Comparison of ENCODE assay signal across 1 cellular context in genomic region chr12:66169221-66170170, GRCh38.
TF ChIP-seq lines count a peak whose summit lies in the region.

Gene TMBIM4 (minus strand): TSS chr12:66169996. CDS start chr12:66169951, 45 bp downstream.

TF ChIP-seq in GM12878, 131 proteins besides CTCF, POLR2A, EP300 and RAD21 (continued from another document):
- TF ChIP-seq, protein P1, sequence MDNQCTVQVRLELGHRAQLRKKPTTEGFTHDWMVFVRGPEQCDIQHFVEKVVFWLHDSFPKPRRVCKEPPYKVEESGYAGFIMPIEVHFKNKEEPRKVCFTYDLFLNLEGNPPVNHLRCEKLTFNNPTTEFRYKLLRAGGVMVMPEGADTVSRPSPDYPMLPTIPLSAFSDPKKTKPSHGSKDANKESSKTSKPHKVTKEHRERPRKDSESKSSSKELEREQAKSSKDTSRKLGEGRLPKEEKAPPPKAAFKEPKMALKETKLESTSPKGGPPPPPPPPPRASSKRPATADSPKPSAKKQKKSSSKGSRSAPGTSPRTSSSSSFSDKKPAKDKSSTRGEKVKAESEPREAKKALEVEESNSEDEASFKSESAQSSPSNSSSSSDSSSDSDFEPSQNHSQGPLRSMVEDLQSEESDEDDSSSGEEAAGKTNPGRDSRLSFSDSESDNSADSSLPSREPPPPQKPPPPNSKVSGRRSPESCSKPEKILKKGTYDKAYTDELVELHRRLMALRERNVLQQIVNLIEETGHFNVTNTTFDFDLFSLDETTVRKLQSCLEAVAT (IDR thresholded peaks at IDR 0.05): peak; percentile 100
- TF ChIP-seq JUNB (IDR thresholded peaks at IDR 0.05) (0 out of 2 replicates have a peak, but pooled peaks have one; percentile 18), RELA (IDR thresholded peaks at IDR 0.05; ENCODE audit: borderline replicate concordance, partially characterized antibody) (peak; percentile 66), SMARCA5 (IDR thresholded peaks at IDR 0.05) (peak; percentile 74), GABPA (IDR thresholded peaks at IDR 0.05; ENCODE audit: low read depth) (peak; percentile 72), SRF (IDR thresholded peaks at IDR 0.05; ENCODE audit: low read depth in 2 of 2, low read length in 2 of 2) (peak; percentile 78 to 98), CBFB (IDR thresholded peaks at IDR 0.05; ENCODE audit: low read depth) (peak; percentile 98; the same call in 1 of the 2 replicates), ELK1 (IDR thresholded peaks at IDR 0.05; ENCODE audit: low read depth, low read length) (peak; percentile 83), NR2C2 (IDR thresholded peaks at IDR 0.05; ENCODE audit: borderline replicate concordance, control insufficient read depth, insufficient read length, low read depth) (peak; percentile 68), BCL11A (IDR thresholded peaks at IDR 0.05; ENCODE audit: low read depth, low read length) (peak; percentile 56; the same call in 1 of the 2 replicates), ZBED1 (IDR thresholded peaks at IDR 0.05; ENCODE audit: borderline replicate concordance) (no peak; the same call in 1 of the 2 replicates), PAX5 (IDR thresholded peaks at IDR 0.05; ENCODE audit: borderline replicate concordance, low read depth, low read length) (peak; percentile 91), IRF3 (IDR thresholded peaks at IDR 0.05) (no peak), EED (IDR thresholded peaks at IDR 0.05; ENCODE audit: low read depth) (peak; percentile 89), RBBP5 (conservative IDR thresholded peaks at IDR 0.05) (peak; percentile 56; the same call in 1 of the 2 replicates), CHD4 (IDR thresholded peaks at IDR 0.05) (no peak), CREM (IDR thresholded peaks at IDR 0.05; ENCODE audit: low read depth) (peak; percentile 82), CREB1 (IDR thresholded peaks at IDR 0.05; ENCODE audit: low read depth) (peak; percentile 84), TARDBP (IDR thresholded peaks at IDR 0.05; ENCODE audit: borderline replicate concordance) (no peak; the same call in 1 of the 2 replicates), MTA3 (IDR thresholded peaks at IDR 0.05; ENCODE audit: borderline replicate concordance, low read length) (no peak), FOXM1 (IDR thresholded peaks at IDR 0.05; ENCODE audit: low read depth, low read length) (0 out of 2 replicates have a peak, but pooled peaks have one; percentile 44), NRF1 (conservative IDR thresholded peaks at IDR 0.05; ENCODE audit: low read depth, low read length) (no peak), STAT1 (conservative IDR thresholded peaks at IDR 0.05) (peak; percentile 26; the same call in 1 of the 2 replicates), IKZF1 (conservative IDR thresholded peaks at IDR 0.05) (peak; percentile 99), SMAD5 (IDR thresholded peaks at IDR 0.05; ENCODE audit: low read depth) (peak; percentile 50), BHLHE40 (IDR thresholded peaks at IDR 0.05; ENCODE audit: borderline replicate concordance in 1 of 2, low read depth in 2 of 2, low read length in 1 of 2) (peak; percentile 44 to 79; a peak in 3 of 4 replicates), ATF3 (IDR thresholded peaks at IDR 0.05; ENCODE audit: borderline replicate concordance, extremely low read depth, low read depth, low read length) (no peak), SKIL (IDR thresholded peaks at IDR 0.05; ENCODE audit: low read depth, poor library complexity, severe bottlenecking) (no peak), YY1 (IDR thresholded peaks at IDR 0.05; ENCODE audit: low read depth, low read length) (peak; percentile 95), TAF1 (IDR thresholded peaks at IDR 0.05; ENCODE audit: borderline replicate concordance, low read depth, low read length) (peak; percentile 59; the same call in 1 of the 2 replicates), GATAD2B (conservative IDR thresholded peaks at IDR 0.05; ENCODE audit: low read depth) (peak; percentile 98), TCF12 (IDR thresholded peaks at IDR 0.05; ENCODE audit: low read depth, low read length) (peak; percentile 75), ZNF207 (IDR thresholded peaks at IDR 0.05; ENCODE audit: borderline replicate concordance) (peak; percentile 86; the same call in 1 of the 2 replicates), ATF7 (IDR thresholded peaks at IDR 0.05; ENCODE audit: low read depth) (peak; percentile 64; the same call in 1 of the 2 replicates), FOXK2 (IDR thresholded peaks at IDR 0.05) (peak; percentile 62; the same call in 1 of the 2 replicates), SUPT20H (IDR thresholded peaks at IDR 0.05; ENCODE audit: borderline replicate concordance, control insufficient read depth, low read depth, low read length) (no peak), ZNF24 (IDR thresholded peaks at IDR 0.05) (no peak; the same call in 1 of the 2 replicates), SPI1 (IDR thresholded peaks at IDR 0.05; ENCODE audit: borderline replicate concordance, insufficient read depth, low read depth, low read length) (peak; percentile 58; the same call in 1 of the 2 replicates), MEF2B (IDR thresholded peaks at IDR 0.05; ENCODE audit: partially characterized antibody, poor library complexity, severe bottlenecking) (peak; percentile 81), EGR1 (IDR thresholded peaks at IDR 0.05; ENCODE audit: borderline replicate concordance in 1 of 2, low read depth in 2 of 2, low read length in 2 of 2) (peak in 1 of 2 experiments; percentile 91; a peak in 2 of 3 replicates), ZBTB40 (IDR thresholded peaks at IDR 0.05; ENCODE audit: borderline replicate concordance) (peak; percentile 73), ESRRA (IDR thresholded peaks at IDR 0.05; ENCODE audit: low read length) (no peak)
- TF ChIP-seq, protein P2, sequence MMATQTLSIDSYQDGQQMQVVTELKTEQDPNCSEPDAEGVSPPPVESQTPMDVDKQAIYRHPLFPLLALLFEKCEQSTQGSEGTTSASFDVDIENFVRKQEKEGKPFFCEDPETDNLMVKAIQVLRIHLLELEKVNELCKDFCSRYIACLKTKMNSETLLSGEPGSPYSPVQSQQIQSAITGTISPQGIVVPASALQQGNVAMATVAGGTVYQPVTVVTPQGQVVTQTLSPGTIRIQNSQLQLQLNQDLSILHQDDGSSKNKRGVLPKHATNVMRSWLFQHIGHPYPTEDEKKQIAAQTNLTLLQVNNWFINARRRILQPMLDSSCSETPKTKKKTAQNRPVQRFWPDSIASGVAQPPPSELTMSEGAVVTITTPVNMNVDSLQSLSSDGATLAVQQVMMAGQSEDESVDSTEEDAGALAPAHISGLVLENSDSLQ (IDR thresholded peaks at IDR 0.05): peak; percentile 59
- TF ChIP-seq, protein P3, sequence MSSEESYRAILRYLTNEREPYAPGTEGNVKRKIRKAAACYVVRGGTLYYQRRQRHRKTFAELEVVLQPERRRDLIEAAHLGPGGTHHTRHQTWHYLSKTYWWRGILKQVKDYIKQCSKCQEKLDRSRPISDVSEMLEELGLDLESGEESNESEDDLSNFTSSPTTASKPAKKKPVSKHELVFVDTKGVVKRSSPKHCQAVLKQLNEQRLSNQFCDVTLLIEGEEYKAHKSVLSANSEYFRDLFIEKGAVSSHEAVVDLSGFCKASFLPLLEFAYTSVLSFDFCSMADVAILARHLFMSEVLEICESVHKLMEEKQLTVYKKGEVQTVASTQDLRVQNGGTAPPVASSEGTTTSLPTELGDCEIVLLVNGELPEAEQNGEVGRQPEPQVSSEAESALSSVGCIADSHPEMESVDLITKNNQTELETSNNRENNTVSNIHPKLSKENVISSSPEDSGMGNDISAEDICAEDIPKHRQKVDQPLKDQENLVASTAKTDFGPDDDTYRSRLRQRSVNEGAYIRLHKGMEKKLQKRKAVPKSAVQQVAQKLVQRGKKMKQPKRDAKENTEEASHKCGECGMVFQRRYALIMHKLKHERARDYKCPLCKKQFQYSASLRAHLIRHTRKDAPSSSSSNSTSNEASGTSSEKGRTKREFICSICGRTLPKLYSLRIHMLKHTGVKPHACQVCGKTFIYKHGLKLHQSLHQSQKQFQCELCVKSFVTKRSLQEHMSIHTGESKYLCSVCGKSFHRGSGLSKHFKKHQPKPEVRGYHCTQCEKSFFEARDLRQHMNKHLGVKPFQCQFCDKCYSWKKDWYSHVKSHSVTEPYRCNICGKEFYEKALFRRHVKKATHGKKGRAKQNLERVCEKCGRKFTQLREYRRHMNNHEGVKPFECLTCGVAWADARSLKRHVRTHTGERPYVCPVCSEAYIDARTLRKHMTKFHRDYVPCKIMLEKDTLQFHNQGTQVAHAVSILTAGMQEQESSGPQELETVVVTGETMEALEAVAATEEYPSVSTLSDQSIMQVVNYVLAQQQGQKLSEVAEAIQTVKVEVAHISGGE (CRISPR knock-in tag; IDR thresholded peaks at IDR 0.05): peak; percentile 33; the same call in 1 of the 2 replicates
- TF ChIP-seq, protein P4, sequence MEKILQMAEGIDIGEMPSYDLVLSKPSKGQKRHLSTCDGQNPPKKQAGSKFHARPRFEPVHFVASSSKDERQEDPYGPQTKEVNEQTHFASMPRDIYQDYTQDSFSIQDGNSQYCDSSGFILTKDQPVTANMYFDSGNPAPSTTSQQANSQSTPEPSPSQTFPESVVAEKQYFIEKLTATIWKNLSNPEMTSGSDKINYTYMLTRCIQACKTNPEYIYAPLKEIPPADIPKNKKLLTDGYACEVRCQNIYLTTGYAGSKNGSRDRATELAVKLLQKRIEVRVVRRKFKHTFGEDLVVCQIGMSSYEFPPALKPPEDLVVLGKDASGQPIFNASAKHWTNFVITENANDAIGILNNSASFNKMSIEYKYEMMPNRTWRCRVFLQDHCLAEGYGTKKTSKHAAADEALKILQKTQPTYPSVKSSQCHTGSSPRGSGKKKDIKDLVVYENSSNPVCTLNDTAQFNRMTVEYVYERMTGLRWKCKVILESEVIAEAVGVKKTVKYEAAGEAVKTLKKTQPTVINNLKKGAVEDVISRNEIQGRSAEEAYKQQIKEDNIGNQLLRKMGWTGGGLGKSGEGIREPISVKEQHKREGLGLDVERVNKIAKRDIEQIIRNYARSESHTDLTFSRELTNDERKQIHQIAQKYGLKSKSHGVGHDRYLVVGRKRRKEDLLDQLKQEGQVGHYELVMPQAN (conservative IDR thresholded peaks at IDR 0.05): peak; percentile 52
TF ChIP-seq in GM12878: peak in this region for 68.
